Comparison of ENCODE assay signal across 1 cellular context in genomic region chr7:155198206-155198892, GRCh38.
A peak's percentile ranks its signal among the peaks of the same experiment; 100 is the strongest.
TF ChIP-seq lines count a peak whose summit lies in the region.

No MANE protein-coding gene starts in this region.

TF ChIP-seq in K562, 482 proteins besides CTCF, POLR2A, EP300 and RAD21 (continued from another document and continues in another):
- TF ChIP-seq USF2 (CRISPR knock-in tag; IDR thresholded peaks at IDR 0.05) (peak; percentile 70), SNAPC5 (CRISPR knock-in tag; IDR thresholded peaks at IDR 0.05) (no peak), GATA2 (CRISPR knock-in tag; IDR thresholded peaks at IDR 0.05) (no peak), ARID2 (IDR thresholded peaks at IDR 0.05) (no peak), TSHZ1 (CRISPR knock-in tag; IDR thresholded peaks at IDR 0.05) (no peak), NFIX (CRISPR knock-in tag; IDR thresholded peaks at IDR 0.05; ENCODE audit: low read depth) (no peak), ZNF57 (CRISPR knock-in tag; IDR thresholded peaks at IDR 0.05) (no peak), ZBTB11 (CRISPR knock-in tag; IDR thresholded peaks at IDR 0.05) (0 out of 6 replicates have a peak, but pooled peaks of 1 of the 3 experiments have one; percentile 34), TARDBP (IDR thresholded peaks at IDR 0.05) (no peak), EGR1 (conservative IDR thresholded peaks at IDR 0.05) (no peak), ZNF134 (CRISPR knock-in tag; conservative IDR thresholded peaks at IDR 0.05) (no peak), ZSCAN32 (CRISPR knock-in tag; IDR thresholded peaks at IDR 0.05) (no peak), GTF2E2 (tag; IDR thresholded peaks at IDR 0.05) (no peak), ZNF512 (tag; IDR thresholded peaks at IDR 0.05) (no peak), PTBP1 (IDR thresholded peaks at IDR 0.05; ENCODE audit: low read depth, low read length) (no peak), MEIS2 (IDR thresholded peaks at IDR 0.05; ENCODE audit: partially characterized antibody) (peak; percentile 82), MAFF (IDR thresholded peaks at IDR 0.05; ENCODE audit: low read length) (peak; percentile 16; the same call in 1 of the 2 replicates), SOX6 (IDR thresholded peaks at IDR 0.05) (no peak), ZBTB8A (IDR thresholded peaks at IDR 0.05; ENCODE audit: partially characterized antibody) (no peak), E4F1 (CRISPR knock-in tag; IDR thresholded peaks at IDR 0.05; ENCODE audit: borderline replicate concordance) (no peak), NRF1 (conservative IDR thresholded peaks at IDR 0.05 in 1 of 2, IDR thresholded peaks at IDR 0.05 in 1 of 2) (no peak), ELF1 (tag; IDR thresholded peaks at IDR 0.05) (no peak), ZNF175 (CRISPR knock-in tag; IDR thresholded peaks at IDR 0.05; ENCODE audit: low read depth) (peak; percentile 51; the same call in 1 of the 2 replicates), E2F3 (CRISPR knock-in tag; IDR thresholded peaks at IDR 0.05) (no peak), CUX1 (CRISPR knock-in tag; IDR thresholded peaks at IDR 0.05) (no peak), TEAD2 (tag; IDR thresholded peaks at IDR 0.05) (no peak), ARNT (IDR thresholded peaks at IDR 0.05) (no peak), L3MBTL2 (IDR thresholded peaks at IDR 0.05) (no peak; the same call in 1 of the 2 replicates), ZNF184 (CRISPR knock-in tag; IDR thresholded peaks at IDR 0.05) (no peak), MIER1 (IDR thresholded peaks at IDR 0.05; ENCODE audit: low read depth) (no peak), POLR2H (tag; IDR thresholded peaks at IDR 0.05; ENCODE audit: low read depth) (no peak), CXXC5 (CRISPR knock-in tag; IDR thresholded peaks at IDR 0.05) (no peak), MCM3 (IDR thresholded peaks at IDR 0.05) (no peak), ZNF253 (CRISPR knock-in tag; conservative IDR thresholded peaks at IDR 0.05) (no peak), ZEB2 (IDR thresholded peaks at IDR 0.05) (no peak), FOXA1 (IDR thresholded peaks at IDR 0.05; ENCODE audit: borderline replicate concordance) (no peak), NFE2 (IDR thresholded peaks at IDR 0.05; ENCODE audit: low read depth) (peak; percentile 61), E2F5 (CRISPR knock-in tag; IDR thresholded peaks at IDR 0.05) (no peak), STAT6 (CRISPR knock-in tag; IDR thresholded peaks at IDR 0.05) (no peak), HMGN3 (IDR thresholded peaks at IDR 0.05; ENCODE audit: borderline replicate concordance, extremely low read depth, insufficient read length, low read depth, low read length) (no peak), PTTG1 (tag; IDR thresholded peaks at IDR 0.05; ENCODE audit: low read depth) (no peak), IRF1 (CRISPR knock-in tag; IDR thresholded peaks at IDR 0.05; ENCODE audit: borderline replicate concordance) (no peak), MAFK (IDR thresholded peaks at IDR 0.05; ENCODE audit: low read length) (peak; percentile 60), CHD4 (IDR thresholded peaks at IDR 0.05; ENCODE audit: insufficient read depth, insufficient replicate concordance, low read depth, low read length, poor library complexity, severe bottlenecking) (no peak)
